In the genomic region with DNA sequence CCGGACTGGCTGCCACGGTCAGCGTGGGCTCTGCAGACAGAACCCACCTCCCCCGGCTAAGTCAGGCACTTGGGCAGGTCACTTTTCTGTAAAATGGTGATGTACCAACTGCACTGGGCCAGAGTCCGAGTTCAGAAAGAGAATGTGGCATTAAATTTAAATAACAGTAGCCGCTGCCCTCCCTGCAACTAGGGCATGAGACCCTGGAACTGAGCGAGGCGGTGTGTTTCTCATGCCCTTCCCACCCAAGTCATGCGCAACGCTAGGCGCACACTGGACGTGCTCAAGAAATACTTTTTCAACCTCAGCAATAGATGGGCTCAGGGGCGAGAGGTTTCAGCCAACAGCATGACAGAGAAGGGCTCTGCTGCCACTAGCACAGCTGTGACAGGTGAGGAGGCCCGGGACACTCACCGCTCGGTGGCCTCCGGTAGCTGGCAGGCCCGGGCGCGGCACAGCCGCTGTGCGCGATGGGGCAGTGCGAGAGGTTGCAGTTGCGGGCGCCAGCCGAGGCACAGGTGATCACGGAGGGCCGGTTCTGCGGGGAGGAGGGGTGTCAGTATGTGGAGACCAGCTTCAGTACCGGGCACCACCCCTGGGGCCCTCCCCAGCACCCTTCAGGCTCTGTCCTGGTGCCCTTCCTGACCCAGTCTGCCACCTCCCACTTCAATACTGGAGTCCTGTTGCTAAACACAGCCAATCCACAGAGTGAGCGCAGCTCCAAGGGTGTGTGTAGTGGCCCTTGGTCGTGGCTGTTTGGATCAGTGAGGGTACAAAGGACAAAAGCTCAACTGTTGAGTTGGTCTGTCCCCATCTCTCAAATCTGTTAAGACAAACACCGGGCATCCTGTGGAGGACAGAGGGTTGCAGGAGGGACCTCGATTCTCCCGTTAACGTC, we compare ENCODE assay signal across 13 cellular contexts.
DNase-seq lines count a peak whose midpoint lies in the region; ATAC-seq and TF ChIP-seq lines count a peak whose summit lies in the region.
"Had no signal": no experiment of that assay in that cellular context is flagged by ENCODE, and none has a peak within 500 bp of the region (broad histone marks: within the 10 kb centered on the region; RNA-seq: fewer than 3 reads in every experiment).

No MANE protein-coding gene starts in this region.

- POLR2A ChIA-PET in RWPE1 (lab: Yijun Ruan, JAX; ENCODE audit: low non-redundant PET): no interaction called here

- no peaks in the 10 kb centered on the region for H3K4me1 Mint-ChIP-seq in dendritic cell treated with granulocyte-macrophage colony-stimulating factor and Interleukin-4, amounts not matched to agents 40 ng/mL and 50 ng/mL, for 4 days (ENCODE audit: low read depth)
- H3K4me1 Mint-ChIP-seq in memory B cell: no peaks in the 10 kb centered on the region

- no peaks in the 10 kb centered on the region for H3K9me3 Mint-ChIP-seq in dendritic cell treated with granulocyte-macrophage colony-stimulating factor and Interleukin-4, amounts not matched to agents 40 ng/mL and 50 ng/mL, for 4 days
- no peaks in the 10 kb centered on the region for H3K9me3 Mint-ChIP-seq in memory B cell
- H3K9me3 Mint-ChIP-seq: activated naive CD8-positive, alpha-beta T cell treated with anti-CD3 and anti-CD28 coated beads, Interleukin-2, amount 10 ng/mL, durations not matched to agents 7 days and 5 days had no signal

- DNase-seq in RWPE1 (ENCODE audit: low spot score) (no peak), memory B cell (ENCODE audit: low spot score in 2 of 2) (no peak), substantia nigra (lab: John Stamatoyannopoulos, UW) (no peak), NCI-H146 treated with DMSO at 0.1 percent for 48 hours (lab: John Stamatoyannopoulos, UW; ENCODE audit: unreplicated experiment) (no peak), NCI-H2227 treated with DMSO at 0.1 percent for 48 hours (lab: John Stamatoyannopoulos, UW) (no peak), NCI-H2196 treated with DMSO at 0.1 percent for 48 hours (lab: John Stamatoyannopoulos, UW; ENCODE audit: unreplicated experiment) (no peak), NCI-H1105 (lab: John Stamatoyannopoulos, UW) (no peak)
- DNase-seq: activated naive CD8-positive, alpha-beta T cell treated with anti-CD3 and anti-CD28 coated beads, Interleukin-2, amount 10 ng/mL, durations not matched to agents 7 days and 5 days; NCI-H524 treated with DMSO at 0.1 percent for 48 hours; SK-N-SH; stimulated activated CD4-positive, alpha-beta T cell treated with anti-CD3 and anti-CD28 coated beads, Interleukin-4, amount 100 ng/mL, for 24 hours had no signal

- peaks cover 97% of the 10 kb centered on the region for H3K36me3 Mint-ChIP-seq in dendritic cell treated with granulocyte-macrophage colony-stimulating factor and Interleukin-4, amounts not matched to agents 40 ng/mL and 50 ng/mL, for 4 days (ENCODE audit: low read depth)
- peaks cover 12% of the 10 kb centered on the region for H3K36me3 Mint-ChIP-seq in memory B cell

- intact Hi-C loops in dendritic cell treated with granulocyte-macrophage colony-stimulating factor and Interleukin-4, amounts not matched to agents 40 ng/mL and 50 ng/mL, for 4 days (cut with micrococcal nuclease): no loop called here

- CTCF ChIA-PET in RWPE1 (lab: Yijun Ruan, JAX): no interaction called here

- H3K27ac Mint-ChIP-seq in dendritic cell treated with granulocyte-macrophage colony-stimulating factor and Interleukin-4, amounts not matched to agents 40 ng/mL and 50 ng/mL, for 4 days: peak overlapping the region; percentile 33
- peak overlapping the region; percentile 69 for H3K27ac Mint-ChIP-seq in memory B cell
- H3K27ac Mint-ChIP-seq: activated naive CD8-positive, alpha-beta T cell treated with anti-CD3 and anti-CD28 coated beads, Interleukin-2, amount 10 ng/mL, durations not matched to agents 7 days and 5 days had no signal

- H3K4me3 Mint-ChIP-seq in dendritic cell treated with granulocyte-macrophage colony-stimulating factor and Interleukin-4, amounts not matched to agents 40 ng/mL and 50 ng/mL, for 4 days: no peak overlapping the region
- no peak overlapping the region for H3K4me3 Mint-ChIP-seq in memory B cell
- H3K4me3 Mint-ChIP-seq: activated naive CD8-positive, alpha-beta T cell treated with anti-CD3 and anti-CD28 coated beads, Interleukin-2, amount 10 ng/mL, durations not matched to agents 7 days and 5 days had no signal

- TF ChIP-seq CTCF in RWPE1 (conservative IDR thresholded peaks at IDR 0.05; ENCODE audit: low read depth): no peak

- H3K27ac ChIP-seq in RWPE1: peak overlapping the region; percentile 86
- peak overlapping the region; percentile 66 for H3K27ac ChIP-seq in substantia nigra (ENCODE audit: low read depth, low read length, poor library complexity, severe bottlenecking)
- H3K27ac ChIP-seq: HL-60 had no signal

- ATAC-seq in memory B cell (ENCODE audit: low read depth): no peak

- no peaks in the 10 kb centered on the region for H3K27me3 Mint-ChIP-seq in dendritic cell treated with granulocyte-macrophage colony-stimulating factor and Interleukin-4, amounts not matched to agents 40 ng/mL and 50 ng/mL, for 4 days
- H3K27me3 Mint-ChIP-seq in memory B cell: no peaks in the 10 kb centered on the region
- H3K27me3 Mint-ChIP-seq: activated naive CD8-positive, alpha-beta T cell treated with anti-CD3 and anti-CD28 coated beads, Interleukin-2, amount 10 ng/mL, durations not matched to agents 7 days and 5 days had no signal
